In genomic region chr3:144546539-144546938, GRCh38 we compare ENCODE assay signal across 27 cellular contexts.
"Had no signal": no experiment of that assay in that cellular context is flagged by ENCODE, and none has a peak within 500 bp of the region (broad histone marks: within the 10 kb centered on the region; RNA-seq: fewer than 3 reads in every experiment).

No MANE protein-coding gene starts in this region.

- H3K9me3 ChIP-seq: neutrophil, pancreas, psoas muscle, right lobe of liver, sigmoid colon, spleen, stomach, thoracic aorta, thyroid gland, tibial nerve, upper lobe of left lung, vagina had no signal

- H3K36me3 ChIP-seq: neutrophil, pancreas, right lobe of liver, sigmoid colon, spleen, stomach, thoracic aorta, thyroid gland, tibial nerve, upper lobe of left lung, vagina had no signal

- ATAC-seq: naive thymus-derived CD4-positive, alpha-beta T cell; natural killer cell; pancreas; psoas muscle; right cardiac atrium; right lobe of liver; stimulated activated memory B cell treated with anti-CD40 and anti-IgM and Interleukin-4, amounts not matched to agents 10 μg/mL and 1 μg/mL and 100 μg/mL, for 72 hours had no signal

- H3K4me3 ChIP-seq: pancreas, psoas muscle, right lobe of liver, sigmoid colon, spleen, stomach, thoracic aorta, thyroid gland, tibial nerve, upper lobe of left lung, vagina had no signal

- DNase-seq: naive thymus-derived CD4-positive, alpha-beta T cell; natural killer cell; nucleus accumbens; pancreas; posterior cingulate gyrus; psoas muscle; right cardiac atrium; right lobe of liver; sigmoid colon; small intestine; spleen; stimulated activated CD4-positive, alpha-beta T cell treated with anti-CD3 and anti-CD28 coated beads, Interleukin-12 subunit alpha, Interleukin-12 subunit beta, amount 100 ng/mL, for 4 hours; stimulated activated CD4-positive, alpha-beta T cell treated with anti-CD3 and anti-CD28 coated beads, Interleukin-1b, Interleukin-23, amount 100 ng/mL, for 48 hours; stimulated activated CD4-positive, alpha-beta T cell treated with anti-CD3 and anti-CD28 coated beads, Interleukin-4, amount 100 ng/mL, for 1 hour; stimulated activated CD4-positive, alpha-beta T cell treated with anti-CD3 and anti-CD28 coated beads, Interleukin-4, amount 100 ng/mL, for 4 hours; stimulated activated CD8-positive, alpha-beta memory T cell treated with anti-CD3 and anti-CD28 coated beads, Interleukin-4, amount 100 ng/mL, for 48 hours; stimulated activated naive CD4-positive, alpha-beta T cell; stomach; thyroid gland; trophoblast cell; upper lobe of left lung had no signal

- H3K27me3 ChIP-seq: neutrophil, pancreas, right lobe of liver, sigmoid colon, spleen, stomach, thyroid gland, tibial nerve, upper lobe of left lung, vagina had no signal

- FAIRE-seq: pancreas, small intestine, urothelium cell line had no signal

- H3K27ac ChIP-seq: neutrophil, pancreas, psoas muscle, right lobe of liver, sigmoid colon, spleen, stomach, thoracic aorta, thyroid gland, tibial nerve, upper lobe of left lung, vagina had no signal

- H3K4me1 ChIP-seq: pancreas, psoas muscle, right lobe of liver, spleen, stomach, thyroid gland, tibial nerve, vagina had no signal
